1 cellular context compared by ENCODE assay signal in the genomic region with DNA sequence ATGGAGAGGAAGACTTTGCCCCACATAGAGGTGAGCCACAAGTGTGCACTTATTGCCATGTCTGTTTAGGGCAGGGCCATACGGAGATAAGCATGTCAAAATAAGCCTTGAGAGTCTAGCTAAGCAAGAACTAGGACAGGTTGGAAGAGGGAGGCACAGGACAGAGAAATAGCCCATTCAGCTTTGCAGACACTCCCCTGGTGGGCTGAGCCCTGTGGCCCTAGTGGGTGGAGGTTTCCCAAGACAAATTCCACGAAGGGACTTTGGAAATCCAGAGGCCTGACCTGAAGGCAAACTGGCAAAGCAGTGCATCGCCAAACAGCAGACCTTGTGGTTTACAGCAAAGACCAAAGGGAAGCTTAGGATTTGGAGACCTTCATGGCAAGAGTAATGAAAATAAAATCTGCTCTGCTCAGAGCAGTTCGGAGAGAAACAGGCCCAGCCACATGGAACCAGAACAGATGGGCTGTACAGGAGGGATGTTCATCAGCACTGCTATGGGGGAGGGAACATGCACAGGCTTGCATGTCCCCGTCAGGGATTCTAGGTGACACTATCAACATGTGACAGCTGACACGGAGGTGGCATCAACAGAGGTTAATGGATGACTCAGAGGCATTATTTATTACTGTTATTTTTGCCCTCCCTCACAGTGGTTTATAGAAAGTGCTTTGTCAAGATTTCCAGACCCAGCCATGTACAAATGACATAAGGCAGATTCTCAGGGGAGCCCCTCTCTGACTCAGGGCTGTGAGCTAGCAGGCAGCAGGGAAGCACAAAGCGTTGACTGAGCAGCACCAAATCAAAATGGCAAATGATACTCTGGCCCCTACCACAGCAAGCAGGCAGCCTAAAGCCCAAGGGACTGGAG.
TF ChIP-seq lines count a peak whose summit lies in the region.

No MANE protein-coding gene starts in this region.

TF ChIP-seq in K562, 482 proteins besides CTCF, POLR2A, EP300 and RAD21 (continued from another document and continues in another):
- TF ChIP-seq TBP (optimal IDR thresholded peaks at IDR 0.05; ENCODE audit: low read depth, low read length) (no peak), GATAD2B (IDR thresholded peaks at IDR 0.05; ENCODE audit: borderline replicate concordance) (no peak), SMARCC2 (IDR thresholded peaks at IDR 0.05; ENCODE audit: low read depth) (peak; percentile 59; the same call in 1 of the 2 replicates), SMARCB1 (IDR thresholded peaks at IDR 0.05; ENCODE audit: insufficient read length, low read depth) (no peak), ZNF583 (CRISPR knock-in tag; IDR thresholded peaks at IDR 0.05) (0 out of 2 replicates have a peak, but pooled peaks have one; percentile 60), ZNF707 (CRISPR knock-in tag; conservative IDR thresholded peaks at IDR 0.05) (no peak), RHOXF2B (CRISPR knock-in tag; conservative IDR thresholded peaks at IDR 0.05) (no peak), EGR1 (conservative IDR thresholded peaks at IDR 0.05) (peak; percentile 62), PRMT5 (CRISPR knock-in tag; IDR thresholded peaks at IDR 0.05) (no peak), PHF21A (IDR thresholded peaks at IDR 0.05; ENCODE audit: borderline replicate concordance, low read depth) (no peak), ZNF444 (CRISPR knock-in tag; IDR thresholded peaks at IDR 0.05) (no peak), FIP1L1 (IDR thresholded peaks at IDR 0.05; ENCODE audit: low read depth, low read length, poor library complexity, severe bottlenecking) (no peak), CBX2 (IDR thresholded peaks at IDR 0.05; ENCODE audit: insufficient read depth, low read length, poor library complexity, severe bottlenecking) (no peak), MIER1 (IDR thresholded peaks at IDR 0.05; ENCODE audit: low read depth) (no peak)
- TF ChIP-seq, protein P1, sequence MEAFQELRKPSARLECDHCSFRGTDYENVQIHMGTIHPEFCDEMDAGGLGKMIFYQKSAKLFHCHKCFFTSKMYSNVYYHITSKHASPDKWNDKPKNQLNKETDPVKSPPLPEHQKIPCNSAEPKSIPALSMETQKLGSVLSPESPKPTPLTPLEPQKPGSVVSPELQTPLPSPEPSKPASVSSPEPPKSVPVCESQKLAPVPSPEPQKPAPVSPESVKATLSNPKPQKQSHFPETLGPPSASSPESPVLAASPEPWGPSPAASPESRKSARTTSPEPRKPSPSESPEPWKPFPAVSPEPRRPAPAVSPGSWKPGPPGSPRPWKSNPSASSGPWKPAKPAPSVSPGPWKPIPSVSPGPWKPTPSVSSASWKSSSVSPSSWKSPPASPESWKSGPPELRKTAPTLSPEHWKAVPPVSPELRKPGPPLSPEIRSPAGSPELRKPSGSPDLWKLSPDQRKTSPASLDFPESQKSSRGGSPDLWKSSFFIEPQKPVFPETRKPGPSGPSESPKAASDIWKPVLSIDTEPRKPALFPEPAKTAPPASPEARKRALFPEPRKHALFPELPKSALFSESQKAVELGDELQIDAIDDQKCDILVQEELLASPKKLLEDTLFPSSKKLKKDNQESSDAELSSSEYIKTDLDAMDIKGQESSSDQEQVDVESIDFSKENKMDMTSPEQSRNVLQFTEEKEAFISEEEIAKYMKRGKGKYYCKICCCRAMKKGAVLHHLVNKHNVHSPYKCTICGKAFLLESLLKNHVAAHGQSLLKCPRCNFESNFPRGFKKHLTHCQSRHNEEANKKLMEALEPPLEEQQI (IDR thresholded peaks at IDR 0.05), result no peak
- TF ChIP-seq, protein P2, sequence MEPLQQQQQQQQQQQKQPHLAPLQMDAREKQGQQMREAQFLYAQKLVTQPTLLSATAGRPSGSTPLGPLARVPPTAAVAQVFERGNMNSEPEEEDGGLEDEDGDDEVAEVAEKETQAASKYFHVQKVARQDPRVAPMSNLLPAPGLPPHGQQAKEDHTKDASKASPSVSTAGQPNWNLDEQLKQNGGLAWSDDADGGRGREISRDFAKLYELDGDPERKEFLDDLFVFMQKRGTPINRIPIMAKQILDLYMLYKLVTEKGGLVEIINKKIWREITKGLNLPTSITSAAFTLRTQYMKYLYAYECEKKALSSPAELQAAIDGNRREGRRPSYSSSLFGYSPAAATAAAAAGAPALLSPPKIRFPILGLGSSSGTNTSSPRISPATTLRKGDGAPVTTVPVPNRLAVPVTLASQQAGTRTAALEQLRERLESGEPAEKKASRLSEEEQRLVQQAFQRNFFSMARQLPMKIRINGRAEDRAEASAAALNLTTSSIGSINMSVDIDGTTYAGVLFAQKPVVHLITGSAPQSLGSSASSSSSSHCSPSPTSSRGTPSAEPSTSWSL (CRISPR knock-in tag; IDR thresholded peaks at IDR 0.05; ENCODE audit: borderline replicate concordance), result 0 out of 2 replicates have a peak, but pooled peaks have one; percentile 50
- TF ChIP-seq, protein P3, sequence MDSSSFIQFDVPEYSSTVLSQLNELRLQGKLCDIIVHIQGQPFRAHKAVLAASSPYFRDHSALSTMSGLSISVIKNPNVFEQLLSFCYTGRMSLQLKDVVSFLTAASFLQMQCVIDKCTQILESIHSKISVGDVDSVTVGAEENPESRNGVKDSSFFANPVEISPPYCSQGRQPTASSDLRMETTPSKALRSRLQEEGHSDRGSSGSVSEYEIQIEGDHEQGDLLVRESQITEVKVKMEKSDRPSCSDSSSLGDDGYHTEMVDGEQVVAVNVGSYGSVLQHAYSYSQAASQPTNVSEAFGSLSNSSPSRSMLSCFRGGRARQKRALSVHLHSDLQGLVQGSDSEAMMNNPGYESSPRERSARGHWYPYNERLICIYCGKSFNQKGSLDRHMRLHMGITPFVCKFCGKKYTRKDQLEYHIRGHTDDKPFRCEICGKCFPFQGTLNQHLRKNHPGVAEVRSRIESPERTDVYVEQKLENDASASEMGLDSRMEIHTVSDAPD (CRISPR knock-in tag; IDR thresholded peaks at IDR 0.05), result no peak
- TF ChIP-seq, protein P4, sequence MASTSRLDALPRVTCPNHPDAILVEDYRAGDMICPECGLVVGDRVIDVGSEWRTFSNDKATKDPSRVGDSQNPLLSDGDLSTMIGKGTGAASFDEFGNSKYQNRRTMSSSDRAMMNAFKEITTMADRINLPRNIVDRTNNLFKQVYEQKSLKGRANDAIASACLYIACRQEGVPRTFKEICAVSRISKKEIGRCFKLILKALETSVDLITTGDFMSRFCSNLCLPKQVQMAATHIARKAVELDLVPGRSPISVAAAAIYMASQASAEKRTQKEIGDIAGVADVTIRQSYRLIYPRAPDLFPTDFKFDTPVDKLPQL (IDR thresholded peaks at IDR 0.05; ENCODE audit: extremely low read depth, insufficient read length), result no peak
- TF ChIP-seq, protein P5, sequence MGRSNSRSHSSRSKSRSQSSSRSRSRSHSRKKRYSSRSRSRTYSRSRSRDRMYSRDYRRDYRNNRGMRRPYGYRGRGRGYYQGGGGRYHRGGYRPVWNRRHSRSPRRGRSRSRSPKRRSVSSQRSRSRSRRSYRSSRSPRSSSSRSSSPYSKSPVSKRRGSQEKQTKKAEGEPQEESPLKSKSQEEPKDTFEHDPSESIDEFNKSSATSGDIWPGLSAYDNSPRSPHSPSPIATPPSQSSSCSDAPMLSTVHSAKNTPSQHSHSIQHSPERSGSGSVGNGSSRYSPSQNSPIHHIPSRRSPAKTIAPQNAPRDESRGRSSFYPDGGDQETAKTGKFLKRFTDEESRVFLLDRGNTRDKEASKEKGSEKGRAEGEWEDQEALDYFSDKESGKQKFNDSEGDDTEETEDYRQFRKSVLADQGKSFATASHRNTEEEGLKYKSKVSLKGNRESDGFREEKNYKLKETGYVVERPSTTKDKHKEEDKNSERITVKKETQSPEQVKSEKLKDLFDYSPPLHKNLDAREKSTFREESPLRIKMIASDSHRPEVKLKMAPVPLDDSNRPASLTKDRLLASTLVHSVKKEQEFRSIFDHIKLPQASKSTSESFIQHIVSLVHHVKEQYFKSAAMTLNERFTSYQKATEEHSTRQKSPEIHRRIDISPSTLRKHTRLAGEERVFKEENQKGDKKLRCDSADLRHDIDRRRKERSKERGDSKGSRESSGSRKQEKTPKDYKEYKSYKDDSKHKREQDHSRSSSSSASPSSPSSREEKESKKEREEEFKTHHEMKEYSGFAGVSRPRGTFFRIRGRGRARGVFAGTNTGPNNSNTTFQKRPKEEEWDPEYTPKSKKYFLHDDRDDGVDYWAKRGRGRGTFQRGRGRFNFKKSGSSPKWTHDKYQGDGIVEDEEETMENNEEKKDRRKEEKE (IDR thresholded peaks at IDR 0.05; ENCODE audit: borderline replicate concordance in 1 of 2, control insufficient read depth in 1 of 2, low read depth in 2 of 2, low read length in 1 of 2), result 0 out of 4 replicates have a peak, but pooled peaks of 1 of the 2 experiments have one; percentile 52
- TF ChIP-seq, protein P6, sequence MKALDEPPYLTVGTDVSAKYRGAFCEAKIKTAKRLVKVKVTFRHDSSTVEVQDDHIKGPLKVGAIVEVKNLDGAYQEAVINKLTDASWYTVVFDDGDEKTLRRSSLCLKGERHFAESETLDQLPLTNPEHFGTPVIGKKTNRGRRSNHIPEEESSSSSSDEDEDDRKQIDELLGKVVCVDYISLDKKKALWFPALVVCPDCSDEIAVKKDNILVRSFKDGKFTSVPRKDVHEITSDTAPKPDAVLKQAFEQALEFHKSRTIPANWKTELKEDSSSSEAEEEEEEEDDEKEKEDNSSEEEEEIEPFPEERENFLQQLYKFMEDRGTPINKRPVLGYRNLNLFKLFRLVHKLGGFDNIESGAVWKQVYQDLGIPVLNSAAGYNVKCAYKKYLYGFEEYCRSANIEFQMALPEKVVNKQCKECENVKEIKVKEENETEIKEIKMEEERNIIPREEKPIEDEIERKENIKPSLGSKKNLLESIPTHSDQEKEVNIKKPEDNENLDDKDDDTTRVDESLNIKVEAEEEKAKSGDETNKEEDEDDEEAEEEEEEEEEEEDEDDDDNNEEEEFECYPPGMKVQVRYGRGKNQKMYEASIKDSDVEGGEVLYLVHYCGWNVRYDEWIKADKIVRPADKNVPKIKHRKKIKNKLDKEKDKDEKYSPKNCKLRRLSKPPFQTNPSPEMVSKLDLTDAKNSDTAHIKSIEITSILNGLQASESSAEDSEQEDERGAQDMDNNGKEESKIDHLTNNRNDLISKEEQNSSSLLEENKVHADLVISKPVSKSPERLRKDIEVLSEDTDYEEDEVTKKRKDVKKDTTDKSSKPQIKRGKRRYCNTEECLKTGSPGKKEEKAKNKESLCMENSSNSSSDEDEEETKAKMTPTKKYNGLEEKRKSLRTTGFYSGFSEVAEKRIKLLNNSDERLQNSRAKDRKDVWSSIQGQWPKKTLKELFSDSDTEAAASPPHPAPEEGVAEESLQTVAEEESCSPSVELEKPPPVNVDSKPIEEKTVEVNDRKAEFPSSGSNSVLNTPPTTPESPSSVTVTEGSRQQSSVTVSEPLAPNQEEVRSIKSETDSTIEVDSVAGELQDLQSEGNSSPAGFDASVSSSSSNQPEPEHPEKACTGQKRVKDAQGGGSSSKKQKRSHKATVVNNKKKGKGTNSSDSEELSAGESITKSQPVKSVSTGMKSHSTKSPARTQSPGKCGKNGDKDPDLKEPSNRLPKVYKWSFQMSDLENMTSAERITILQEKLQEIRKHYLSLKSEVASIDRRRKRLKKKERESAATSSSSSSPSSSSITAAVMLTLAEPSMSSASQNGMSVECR (CRISPR knock-in tag; IDR thresholded peaks at IDR 0.05), result no peak
- TF ChIP-seq, protein P7, sequence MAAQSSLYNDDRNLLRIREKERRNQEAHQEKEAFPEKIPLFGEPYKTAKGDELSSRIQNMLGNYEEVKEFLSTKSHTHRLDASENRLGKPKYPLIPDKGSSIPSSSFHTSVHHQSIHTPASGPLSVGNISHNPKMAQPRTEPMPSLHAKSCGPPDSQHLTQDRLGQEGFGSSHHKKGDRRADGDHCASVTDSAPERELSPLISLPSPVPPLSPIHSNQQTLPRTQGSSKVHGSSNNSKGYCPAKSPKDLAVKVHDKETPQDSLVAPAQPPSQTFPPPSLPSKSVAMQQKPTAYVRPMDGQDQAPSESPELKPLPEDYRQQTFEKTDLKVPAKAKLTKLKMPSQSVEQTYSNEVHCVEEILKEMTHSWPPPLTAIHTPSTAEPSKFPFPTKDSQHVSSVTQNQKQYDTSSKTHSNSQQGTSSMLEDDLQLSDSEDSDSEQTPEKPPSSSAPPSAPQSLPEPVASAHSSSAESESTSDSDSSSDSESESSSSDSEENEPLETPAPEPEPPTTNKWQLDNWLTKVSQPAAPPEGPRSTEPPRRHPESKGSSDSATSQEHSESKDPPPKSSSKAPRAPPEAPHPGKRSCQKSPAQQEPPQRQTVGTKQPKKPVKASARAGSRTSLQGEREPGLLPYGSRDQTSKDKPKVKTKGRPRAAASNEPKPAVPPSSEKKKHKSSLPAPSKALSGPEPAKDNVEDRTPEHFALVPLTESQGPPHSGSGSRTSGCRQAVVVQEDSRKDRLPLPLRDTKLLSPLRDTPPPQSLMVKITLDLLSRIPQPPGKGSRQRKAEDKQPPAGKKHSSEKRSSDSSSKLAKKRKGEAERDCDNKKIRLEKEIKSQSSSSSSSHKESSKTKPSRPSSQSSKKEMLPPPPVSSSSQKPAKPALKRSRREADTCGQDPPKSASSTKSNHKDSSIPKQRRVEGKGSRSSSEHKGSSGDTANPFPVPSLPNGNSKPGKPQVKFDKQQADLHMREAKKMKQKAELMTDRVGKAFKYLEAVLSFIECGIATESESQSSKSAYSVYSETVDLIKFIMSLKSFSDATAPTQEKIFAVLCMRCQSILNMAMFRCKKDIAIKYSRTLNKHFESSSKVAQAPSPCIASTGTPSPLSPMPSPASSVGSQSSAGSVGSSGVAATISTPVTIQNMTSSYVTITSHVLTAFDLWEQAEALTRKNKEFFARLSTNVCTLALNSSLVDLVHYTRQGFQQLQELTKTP (IDR thresholded peaks at IDR 0.05; ENCODE audit: low read depth in 1 of 2, partially characterized antibody in 2 of 2), result peak in 1 of 2 experiments; percentile 64
- TF ChIP-seq, protein P8, sequence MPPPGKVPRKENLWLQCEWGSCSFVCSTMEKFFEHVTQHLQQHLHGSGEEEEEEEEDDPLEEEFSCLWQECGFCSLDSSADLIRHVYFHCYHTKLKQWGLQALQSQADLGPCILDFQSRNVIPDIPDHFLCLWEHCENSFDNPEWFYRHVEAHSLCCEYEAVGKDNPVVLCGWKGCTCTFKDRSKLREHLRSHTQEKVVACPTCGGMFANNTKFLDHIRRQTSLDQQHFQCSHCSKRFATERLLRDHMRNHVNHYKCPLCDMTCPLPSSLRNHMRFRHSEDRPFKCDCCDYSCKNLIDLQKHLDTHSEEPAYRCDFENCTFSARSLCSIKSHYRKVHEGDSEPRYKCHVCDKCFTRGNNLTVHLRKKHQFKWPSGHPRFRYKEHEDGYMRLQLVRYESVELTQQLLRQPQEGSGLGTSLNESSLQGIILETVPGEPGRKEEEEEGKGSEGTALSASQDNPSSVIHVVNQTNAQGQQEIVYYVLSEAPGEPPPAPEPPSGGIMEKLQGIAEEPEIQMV (tag; conservative IDR thresholded peaks at IDR 0.05; ENCODE audit: low read depth), result no peak
- TF ChIP-seq, protein P9, sequence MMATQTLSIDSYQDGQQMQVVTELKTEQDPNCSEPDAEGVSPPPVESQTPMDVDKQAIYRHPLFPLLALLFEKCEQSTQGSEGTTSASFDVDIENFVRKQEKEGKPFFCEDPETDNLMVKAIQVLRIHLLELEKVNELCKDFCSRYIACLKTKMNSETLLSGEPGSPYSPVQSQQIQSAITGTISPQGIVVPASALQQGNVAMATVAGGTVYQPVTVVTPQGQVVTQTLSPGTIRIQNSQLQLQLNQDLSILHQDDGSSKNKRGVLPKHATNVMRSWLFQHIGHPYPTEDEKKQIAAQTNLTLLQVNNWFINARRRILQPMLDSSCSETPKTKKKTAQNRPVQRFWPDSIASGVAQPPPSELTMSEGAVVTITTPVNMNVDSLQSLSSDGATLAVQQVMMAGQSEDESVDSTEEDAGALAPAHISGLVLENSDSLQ (IDR thresholded peaks at IDR 0.05), result peak; percentile 90
